ENCODE assay signal across 14 cellular contexts in genomic region chr12:117090816-117091711, GRCh38. TPM values are rescaled to one million over a fixed set of nuclear protein-coding genes. Genes with fewer than 3 reads are reported as not detected.
DNase-seq lines count a peak whose midpoint lies in the region; ATAC-seq and TF ChIP-seq lines count a peak whose summit lies in the region.
"Had no signal": no experiment of that assay in that cellular context is flagged by ENCODE, and none has a peak within 500 bp of the region (broad histone marks: within the 10 kb centered on the region; RNA-seq: fewer than 3 reads in every experiment).

No MANE protein-coding gene starts in this region.

- H3K36me3 Mint-ChIP-seq in activated CD8-positive, alpha-beta T cell treated with anti-CD3 and anti-CD28 coated beads for 36 hours (ENCODE audit: low read depth) = peaks cover 6% of the 10 kb centered on the region

- H3K4me1 ChIP-seq in mucosa of descending colon (ENCODE audit: low read depth) = no peaks in the 10 kb centered on the region
- H3K4me1 ChIP-seq: HAP-1, prostate gland had no signal

- POLR2A ChIA-PET in activated CD8-positive, alpha-beta T cell treated with anti-CD3 and anti-CD28 coated beads for 36 hours (lab: Charles Lee) = interaction anchor here (0.6 to 0.7 kb wide), 2 partner anchors 9 to 984 kb away, joined by 3 read pairs; partner anchors contain the start of gene TESC

- peaks cover 2% of the 10 kb centered on the region for H3K9me3 ChIP-seq in mucosa of descending colon
- H3K9me3 ChIP-seq: prostate gland had no signal

- peak; percentile 72 for DNase-seq in COLO668 (lab: John Stamatoyannopoulos, UW; ENCODE audit: unreplicated experiment)
- DNase-seq in HuH-7 (ENCODE audit: low spot score) = peak; percentile 37
- DNase-seq in caudate nucleus (lab: John Stamatoyannopoulos, UW) = no peak
- no peak for DNase-seq in mucosa of descending colon
- DNase-seq in D341Med (ENCODE audit: low spot score) = no peak
- DNase-seq in activated CD8-positive, alpha-beta T cell treated with anti-CD3 and anti-CD28 coated beads for 36 hours = no peak
- DNase-seq in activated CD4-positive, alpha-beta T cell treated with anti-CD3 and anti-CD28 coated beads for 4 hours = no peak
- DNase-seq: AML-193; mesenchymal stem cell; NCI-H1092 treated with DMSO at 0.1 percent for 48 hours; stimulated activated CD4-positive, alpha-beta T cell treated with anti-CD3 and anti-CD28 coated beads, Interleukin-4, amount 100 ng/mL, for 24 hours had no signal

- TF ChIP-seq CTCF in mucosa of descending colon (IDR thresholded peaks at IDR 0.05) = no peak
- TF ChIP-seq CTCF in activated CD8-positive, alpha-beta T cell treated with anti-CD3 and anti-CD28 coated beads for 36 hours (IDR thresholded peaks at IDR 0.05) = no peak

- H3K9me3 Mint-ChIP-seq in activated CD8-positive, alpha-beta T cell treated with anti-CD3 and anti-CD28 coated beads for 36 hours = peaks cover 10% of the 10 kb centered on the region

- H3K4me3 ChIP-seq in mucosa of descending colon = no peak overlapping the region
- H3K4me3 ChIP-seq: HAP-1, prostate gland had no signal

- no peaks in the 10 kb centered on the region for H3K4me1 Mint-ChIP-seq in activated CD8-positive, alpha-beta T cell treated with anti-CD3 and anti-CD28 coated beads for 36 hours (ENCODE audit: low read depth)

- H3K4me3 Mint-ChIP-seq in activated CD8-positive, alpha-beta T cell treated with anti-CD3 and anti-CD28 coated beads for 36 hours = no peak overlapping the region

- no peaks in the 10 kb centered on the region for H3K27me3 Mint-ChIP-seq in activated CD8-positive, alpha-beta T cell treated with anti-CD3 and anti-CD28 coated beads for 36 hours

- peak overlapping the region; percentile 67 for H3K27ac ChIP-seq in caudate nucleus (ENCODE audit: low read depth, low read length)
- H3K27ac ChIP-seq: prostate gland had no signal

- peak; percentile 67 for ATAC-seq in mucosa of descending colon
- ATAC-seq in HG02884 (IDR thresholded peaks at IDR 0.05; ENCODE audit: unreplicated experiment) = no peak
- no peak for ATAC-seq in activated CD8-positive, alpha-beta T cell treated with anti-CD3 and anti-CD28 coated beads for 36 hours

- H3K27ac Mint-ChIP-seq in activated CD8-positive, alpha-beta T cell treated with anti-CD3 and anti-CD28 coated beads for 36 hours = no peak overlapping the region

- CTCF ChIA-PET in activated CD8-positive, alpha-beta T cell treated with anti-CD3 and anti-CD28 coated beads for 36 hours (lab: Charles Lee) = interaction anchor here (1.3 kb wide), 1 partner anchor 40 kb away, joined by 3 read pairs; no protein-coding TSS in a partner anchor

- H3K36me3 ChIP-seq in mucosa of descending colon (ENCODE audit: low read depth) = no peaks in the 10 kb centered on the region
- H3K36me3 ChIP-seq: HAP-1, prostate gland had no signal

- intact Hi-C loops in mucosa of descending colon (cut with DNase I, micrococcal nuclease) = no loop called here
- intact Hi-C loops in activated CD8-positive, alpha-beta T cell treated with anti-CD3 and anti-CD28 coated beads for 36 hours (cut with micrococcal nuclease) = no loop called here

RNA-seq across cellular contexts. Expression of gene TESC, which starts 8.2 kb away (rescaled TPM):
- 1 to 10 TPM in 2 of 3 donors, under 1 TPM in 1; 0.78 to 2.2 (median 2.0) TPM for total RNA-seq in mucosa of descending colon
- 10 to 100 TPM; 41.7 to 46.8 TPM for total RNA-seq in activated CD8-positive, alpha-beta T cell treated with anti-CD3 and anti-CD28 coated beads for 36 hours

Comparison
In these comparisons a context has a peak if more than half of its experiments do, and no peak if none do; other contexts are left out.
1. DNase-seq: peak in COLO668 (single experiment) and HuH-7 (single experiment); none in caudate nucleus (0 of 61), mucosa of descending colon (0 of 3), D341Med (single experiment), activated CD8-positive, alpha-beta T cell treated with anti-CD3 and anti-CD28 coated beads for 36 hours (single experiment) and activated CD4-positive, alpha-beta T cell treated with anti-CD3 and anti-CD28 coated beads for 4 hours (0 of 2).
2. RNA of gene TESC, which starts 8.2 kb away (total RNA-seq): 41.7 to 46.8 TPM in activated CD8-positive, alpha-beta T cell treated with anti-CD3 and anti-CD28 coated beads for 36 hours; 0.78 to 2.2 TPM in mucosa of descending colon; every median in the first group is over 10 times any median in the second.